ENCODE assay signal across 14 cellular contexts in the genomic region with DNA sequence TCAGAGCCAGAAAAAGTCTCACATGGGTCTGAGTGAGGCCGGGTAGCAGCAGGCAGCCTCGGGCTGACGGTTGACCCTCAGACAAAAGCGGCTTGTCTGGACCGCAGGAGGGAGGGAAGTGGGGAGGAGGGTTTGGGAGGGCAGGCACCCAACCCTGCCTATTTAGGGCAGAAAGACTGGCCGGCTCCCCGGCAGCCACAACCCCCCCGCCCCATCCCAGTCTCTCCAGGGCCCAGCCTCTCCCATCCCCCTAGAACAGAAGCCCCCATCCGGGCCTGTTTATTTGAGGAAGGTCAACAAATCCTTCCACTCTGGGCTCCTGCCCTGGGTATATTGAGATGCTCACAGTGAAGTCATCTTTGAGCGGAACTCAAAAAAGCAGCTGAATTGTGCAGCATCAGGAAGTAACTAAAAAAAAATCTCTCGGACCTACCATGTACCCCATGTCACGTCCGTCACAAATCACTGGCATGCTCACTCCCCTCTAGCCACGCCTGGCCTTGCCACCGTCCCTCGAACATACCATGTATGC. TPM values are rescaled to one million over a fixed set of nuclear protein-coding genes. Genes with fewer than 3 reads are reported as not detected.
A peak's percentile ranks its signal among the peaks of the same experiment; 100 is the strongest.
DNase-seq lines count a peak whose midpoint lies in the region; ATAC-seq lines count a peak whose summit lies in the region.
"Had no signal": no experiment of that assay in that cellular context is flagged by ENCODE, and none has a peak within 500 bp of the region (broad histone marks: within the 10 kb centered on the region; RNA-seq: fewer than 3 reads in every experiment).

No MANE protein-coding gene starts in this region.

- ATAC-seq in GM19463 (IDR thresholded peaks at IDR 0.05; ENCODE audit: unreplicated experiment) (no peak), GM19455 (IDR thresholded peaks at IDR 0.05; ENCODE audit: unreplicated experiment) (no peak)

- intact Hi-C loops in posterior cingulate gyrus (cut with DNase I): no loop called here

- H3K27ac ChIP-seq in cingulate gyrus (ENCODE audit: low read depth, low read length): peak overlapping the region; percentile 98
- H3K27ac ChIP-seq: epithelial cell of prostate, parathyroid adenoma, testis had no signal

- H3K27me3 ChIP-seq in H7 (ENCODE audit: control insufficient read depth, insufficient read depth, low read length): peaks cover 32% of the 10 kb centered on the region
- H3K27me3 ChIP-seq: testis had no signal

- no peak overlapping the region for H3K4me3 ChIP-seq in H7 (ENCODE audit: insufficient read depth, low read depth, low read length)
- H3K4me3 ChIP-seq: testis had no signal

- H3K36me3 ChIP-seq in H7 (replicated peaks; ENCODE audit: control insufficient read depth, insufficient read depth, low read length): no peaks in the 10 kb centered on the region

- peak; percentile 82 for DNase-seq in H7
- DNase-seq in hypothalamus (lab: John Stamatoyannopoulos, UW): peak in 50 of 51 donors; percentile 5 to 91 (median 68)
- peak; percentile 52 to 96 (median 76) for DNase-seq in posterior cingulate gyrus
- no peak for DNase-seq in HK-2 (ENCODE audit: unreplicated experiment)
- no peak for DNase-seq in SKM-1 (lab: John Stamatoyannopoulos, UW; ENCODE audit: unreplicated experiment)
- DNase-seq: activated CD8-positive, alpha-beta memory T cell treated with anti-CD3 and anti-CD28 coated beads, Interleukin-2, amount 50 U/mL, for 4 hours; NCI-H2029 treated with DMSO at 0.1 percent for 48 hours; T-helper 9 cell; testis had no signal

RNA-seq across cellular contexts. Expression of a gene that starts 6.3 kb away (rescaled TPM):
- 0.37 and 0.55 TPM in 2 replicates for total RNA-seq in H7 (2014; rRNA removed; shearing (Covaris generic))

RNA-seq across cellular contexts. Expression of a gene that starts 18.7 kb away (rescaled TPM):
- total RNA-seq in H7 (2014; rRNA removed; shearing (Covaris generic)): not detected in 2 replicates
- total RNA-seq: testis had no signal

RNA-seq across cellular contexts. Expression of a gene that starts 29.8 kb away (rescaled TPM):
- total RNA-seq in H7 (2014; rRNA removed; shearing (Covaris generic)): 0.14 and 0.18 TPM in 2 replicates

RNA-seq across cellular contexts. Expression of a gene that starts 53.6 kb away (rescaled TPM):
- 162 and 202 TPM in 2 replicates for total RNA-seq in H7 (2014; rRNA removed; shearing (Covaris generic))

Comparison
In these comparisons a context has a peak if more than half of its experiments do, and no peak if none do; other contexts are left out.
1. DNase-seq: peak in H7 (single experiment), hypothalamus (50 of 51) and posterior cingulate gyrus (10 of 10); none in HK-2 (single experiment) and SKM-1 (single experiment).